ENCODE assay signal across 32 cellular contexts in the genomic region with DNA sequence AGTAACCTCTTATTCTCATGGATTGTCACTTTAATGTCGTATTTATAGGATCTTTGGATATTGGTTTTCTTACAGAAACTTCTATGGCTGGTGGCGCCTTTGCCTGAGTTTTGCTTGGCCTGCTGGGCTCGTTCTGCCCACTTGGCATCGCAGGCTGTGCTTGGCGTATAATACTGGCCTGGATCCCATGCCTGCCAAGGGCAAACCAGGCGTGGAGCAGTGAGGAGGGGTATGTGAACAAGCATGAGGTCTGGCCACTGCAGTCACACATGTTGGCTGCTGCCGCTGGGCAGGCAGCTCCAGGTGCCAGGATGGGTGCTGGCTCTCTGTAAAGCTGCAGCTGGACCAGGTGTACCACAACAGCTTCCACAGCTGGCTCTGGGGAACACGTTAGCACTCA. TPM values are rescaled to one million over a fixed set of nuclear protein-coding genes. Genes with fewer than 3 reads are reported as not detected.
"Had no signal": no experiment of that assay in that cellular context is flagged by ENCODE, and none has a peak within 500 bp of the region (broad histone marks: within the 10 kb centered on the region; RNA-seq: fewer than 3 reads in every experiment).

No MANE protein-coding gene starts in this region.

- H3K4me3 ChIP-seq: gastrocnemius medialis, lung, mucosa of descending colon, pancreas, sigmoid colon, suprapubic skin, vagina had no signal

- H3K27ac ChIP-seq: epithelial cell of prostate, gastrocnemius medialis, neutrophil, pancreas, sigmoid colon, suprapubic skin, vagina had no signal

- H3K4me1 ChIP-seq: gastrocnemius medialis, pancreas, sigmoid colon, suprapubic skin, vagina had no signal

- H3K9me3 ChIP-seq: gastrocnemius medialis, mucosa of descending colon, neutrophil, pancreas, sigmoid colon, suprapubic skin, vagina had no signal

- DNase-seq: cerebellar nuclear complex; cortex of kidney; effector CD4-positive, alpha-beta T cell; endodermal cell; foreskin fibroblast; gastrocnemius medialis; hippocampal formation; left colon; mesenchymal stem cell; mucosa of descending colon; naive B cell; pancreas; retina; sigmoid colon; stimulated activated CD4-positive, alpha-beta T cell treated with anti-CD3 and anti-CD28 coated beads, Interleukin-2, amount 100 ng/mL, for 24 hours; stimulated activated CD4-positive, alpha-beta T cell treated with anti-CD3 and anti-CD28 coated beads, Interleukin-4, amount 100 ng/mL, for 24 hours; trophoblast cell had no signal

- ATAC-seq: esophagus mucosa; gastrocnemius medialis; left colon; mucosa of descending colon; natural killer cell treated with Interleukin-12 subunit alpha and Interleukin-12 subunit beta and Interleukin-15 and Interleukin-18, amount 100 ng/mL, for 72 hours; pancreas; stimulated activated memory B cell treated with anti-CD40 and anti-IgM and Interleukin-4, amounts not matched to agents 10 μg/mL and 1 μg/mL and 100 μg/mL, for 72 hours had no signal

- FAIRE-seq: islet of Langerhans, pancreas had no signal

- H3K27me3 ChIP-seq: gastrocnemius medialis, neutrophil, pancreas, sigmoid colon, suprapubic skin, vagina had no signal

- H3K36me3 ChIP-seq: gastrocnemius medialis, pancreas, vagina had no signal

RNA-seq across cellular contexts. Expression of gene RPS4Y1, which starts 26.1 kb away (rescaled TPM):
- total RNA-seq: dermis microvascular lymphatic vessel endothelial cell, esophagus mucosa, glomerular endothelial cell, left colon, mesothelial cell of epicardium, neural crest cell, posterior vena cava, ureter, vagina had no signal
